8 cellular contexts compared by ENCODE assay signal in genomic region chr13:109785141-109785891, GRCh38. TPM values are rescaled to one million over a fixed set of nuclear protein-coding genes. Genes with fewer than 3 reads are reported as not detected.
A peak's percentile ranks its signal among the peaks of the same experiment; 100 is the strongest.
DNase-seq lines count a peak whose midpoint lies in the region; ATAC-seq and TF ChIP-seq lines count a peak whose summit lies in the region.

No MANE protein-coding gene starts in this region.

- peaks cover 29% of the 10 kb centered on the region for H3K4me1 ChIP-seq in CD4-positive, alpha-beta memory T cell (ENCODE audit: insufficient read depth, low read length)
- peaks cover 33% of the 10 kb centered on the region for H3K4me1 ChIP-seq in mammary epithelial cell (ENCODE audit: insufficient read depth, low read length)

- H3K27me3 ChIP-seq in CD4-positive, alpha-beta memory T cell (ENCODE audit: insufficient read depth, low read length): no peaks in the 10 kb centered on the region
- no peaks in the 10 kb centered on the region for H3K27me3 ChIP-seq in mammary epithelial cell (ENCODE audit: insufficient read depth, low read length)

- H3K36me3 Mint-ChIP-seq in CD4-positive, alpha-beta memory T cell: peaks cover 4 to 15% of the 10 kb centered on the region in 2 donors
- peaks cover 7% of the 10 kb centered on the region for H3K36me3 Mint-ChIP-seq in T-cell

- peaks cover 7% of the 10 kb centered on the region for H4K20me1 ChIP-seq in mammary epithelial cell (ENCODE audit: insufficient read depth, low read length)

- peaks cover 69% of the 10 kb centered on the region for H3K79me2 ChIP-seq in mammary epithelial cell (ENCODE audit: insufficient read depth, low read length)

- intact Hi-C loops in CD4-positive, alpha-beta memory T cell (cut with micrococcal nuclease): loop anchor here (2.0 to 5.0 kb wide), 2 partner anchors 871 to 1132 kb away; partner anchors contain the start of gene ANKRD10
- intact Hi-C loops in mammary epithelial cell (cut with micrococcal nuclease): loop anchor here (1.0 to 10.0 kb wide), 4 partner anchors 162 to 319 kb away; no protein-coding TSS in a partner anchor

- peaks cover 12 to 33% (median 22%) of the 10 kb centered on the region in 4 donors for H3K4me1 Mint-ChIP-seq in CD4-positive, alpha-beta memory T cell
- peaks cover 26 to 30% (median 29%) of the 10 kb centered on the region in 3 donors for H3K4me1 Mint-ChIP-seq in T-cell

- no peak overlapping the region for H3K27ac ChIP-seq in CD4-positive, alpha-beta memory T cell (ENCODE audit: low read depth, low read length)
- peak overlapping the region; percentile 51 for H3K27ac ChIP-seq in mammary epithelial cell (ENCODE audit: insufficient read depth, low read depth, low read length)

- peak overlapping the region; percentile 42 for H2AFZ ChIP-seq in mammary epithelial cell (ENCODE audit: low read depth, low read length)

- 2% methylated on average over 16 of the region's 98 CpGs for WGBS in mammary epithelial cell (ENCODE audit: low coverage, missing lambda C conversion rate)

- ATAC-seq in T-cell (replicated peaks in 1 of 4): peak in 2 of 4 experiments; percentile 1 to 2
- ATAC-seq in GM21515 (IDR thresholded peaks at IDR 0.05; ENCODE audit: unreplicated experiment): no peak
- no peak for ATAC-seq in omental fat pad (ENCODE audit: low FRiP score)

- H3K27me3 Mint-ChIP-seq in CD4-positive, alpha-beta memory T cell: no peaks in the 10 kb centered on the region
- no peaks in the 10 kb centered on the region for H3K27me3 Mint-ChIP-seq in T-cell

- peak overlapping the region; percentile 70 for H3K4me2 ChIP-seq in mammary epithelial cell (ENCODE audit: insufficient read depth, low read depth, low read length)

- TF ChIP-seq CTCF in mammary epithelial cell (conservative IDR thresholded peaks at IDR 0.05 in 1 of 2, IDR thresholded peaks at IDR 0.05 in 1 of 2; ENCODE audit: extremely low read depth in 1 of 2, insufficient read depth in 1 of 2, low read depth in 1 of 2, low read length in 2 of 2): no peak
- no peak for TF ChIP-seq CTCF in omental fat pad (IDR thresholded peaks at IDR 0.05)

- no peaks in the 10 kb centered on the region for H3K9me3 ChIP-seq in CD4-positive, alpha-beta memory T cell (ENCODE audit: control insufficient read depth in 1 of 2, low read length in 2 of 2)
- no peaks in the 10 kb centered on the region for H3K9me3 ChIP-seq in mammary epithelial cell (replicated peaks; ENCODE audit: insufficient read depth, low read length)

- peak overlapping the region; percentile 47 to 62 for H3K4me3 ChIP-seq in CD4-positive, alpha-beta memory T cell (ENCODE audit: low read length in 2 of 2)
- peak overlapping the region; percentile 21 to 81 (median 75) for H3K4me3 ChIP-seq in mammary epithelial cell (replicated peaks in 1 of 3; ENCODE audit: insufficient read depth in 1 of 3, low read depth in 2 of 3, low read length in 3 of 3)

- no peaks in the 10 kb centered on the region for H3K36me3 ChIP-seq in CD4-positive, alpha-beta memory T cell (ENCODE audit: insufficient read depth, low read length)
- peaks cover 4% of the 10 kb centered on the region for H3K36me3 ChIP-seq in mammary epithelial cell (ENCODE audit: insufficient read depth, low read length)

- BruUV-seq in mammary epithelial cell (replicated peaks; lab: Mats Ljungman, UMichigan): TSS peak; percentile 5

- POLR2A ChIA-PET in CD4-positive, alpha-beta memory T cell (lab: Charles Lee; ENCODE audit: partially characterized antibody): interaction anchor here (0.7 to 1.3 kb wide), 4 partner anchors 10 to 1572 kb away, joined by 3 to 5 read pairs (median 3); no protein-coding TSS in a partner anchor
- POLR2A ChIA-PET in T-cell (lab: Charles Lee): no interaction called here

- dilution Hi-C loops in mammary epithelial cell (cut with HindIII; ENCODE audit: low sequenced_read_pairs): no loop called here

- CTCF ChIA-PET in CD4-positive, alpha-beta memory T cell (lab: Charles Lee; ENCODE audit: partially characterized antibody): interaction anchor here (0.8 to 1.3 kb wide), 11 partner anchors 9 to 823 kb away, joined by 3 to 10 read pairs (median 3); no protein-coding TSS in a partner anchor
- CTCF ChIA-PET in T-cell (lab: Charles Lee) (interaction anchor here (0.8 to 1.2 kb wide), 2 partner anchors 21 to 175 kb away, joined by 3 to 4 read pairs; no protein-coding TSS in a partner anchor), mammary epithelial cell (lab: Charles Lee; ENCODE audit: low non-redundant PET) (interaction anchor here (0.6 kb wide), 1 partner anchor 324 kb away, joined by 3 read pairs; no protein-coding TSS in a partner anchor)

- peak overlapping the region; percentile 50 for H3K9ac ChIP-seq in mammary epithelial cell (ENCODE audit: insufficient read depth, low read length)

- H3K27ac Mint-ChIP-seq in CD4-positive, alpha-beta memory T cell: peak overlapping the region; percentile 25 to 88 (median 75)
- H3K27ac Mint-ChIP-seq in T-cell: peak overlapping the region; percentile 49 to 61

- DNase-seq in CD4-positive, alpha-beta memory T cell: peak; percentile 51 to 70 (median 63)
- peak; percentile 32 for DNase-seq in HT1080 (ENCODE audit: low read depth)
- DNase-seq in T-cell: peak in 28 of 34 experiments; percentile 36 to 67 (median 52)
- DNase-seq in mammary epithelial cell: peak; percentile 59
- DNase-seq in kidney tubule cell (ENCODE audit: low spot score): peak; percentile 68
- peak; percentile 63 for DNase-seq in stimulated activated CD8-positive, alpha-beta memory T cell treated with anti-CD3 and anti-CD28 coated beads, Interleukin-4, amount 100 ng/mL, for 48 hours
- no peak for DNase-seq in omental fat pad (ENCODE audit: low spot score)

- peaks cover 0 to 1% (median 0%) of the 10 kb centered on the region in 8 donors for H3K9me3 Mint-ChIP-seq in CD4-positive, alpha-beta memory T cell
- H3K9me3 Mint-ChIP-seq in T-cell: no peaks in the 10 kb centered on the region

- in situ Hi-C loops in mammary epithelial cell (cut with MboI; ENCODE audit: low sequenced_read_pairs in 2 of 2): loop anchor here in 1 of 2 donors (5.0 to 25.0 kb wide), 3 partner anchors 229 to 523 kb away; no protein-coding TSS in a partner anchor

- H3K4me3 Mint-ChIP-seq in CD4-positive, alpha-beta memory T cell: peak overlapping the region; percentile 74 to 83 (median 78)
- H3K4me3 Mint-ChIP-seq in T-cell: peak overlapping the region; percentile 63 to 78 (median 73)

RNA-seq across cellular contexts. Expression of gene IRS2, which starts 1.1 kb away (rescaled TPM):
- total RNA-seq in CD4-positive, alpha-beta memory T cell: 10 to 100 TPM; 20.9 to 21.4 TPM
- polyA plus RNA-seq in CD4-positive, alpha-beta memory T cell: 1 to 10 TPM; 1.3 to 3.5 TPM
- 3.2 and 5.0 TPM in 2 replicates for total RNA-seq in HT1080 (2014; rRNA removed; shearing (Covaris generic))
- 5.7 and 6.7 TPM in 2 replicates for polyA plus RNA-seq in HT1080 (2015; cell fraction: cytosol; rRNA removed)
- 8.0 and 9.0 TPM in 2 replicates for polyA plus RNA-seq in HT1080 (2015; cell fraction: nucleus; rRNA removed)
- total RNA-seq in T-cell: 10 to 100 TPM; 22.1 to 95.7 (median 25.7) TPM
- total RNA-seq in mammary epithelial cell: 10 to 100 TPM; 22.7 to 37.8 TPM
- 6.2 TPM for polyA plus RNA-seq in mammary epithelial cell
- polyA minus RNA-seq in mammary epithelial cell: 14.0 TPM
- total RNA-seq in omental fat pad: 10 to 100 TPM; 25.2 to 70.9 (median 34.2) TPM
